8 cellular contexts compared by ENCODE assay signal in the genomic region with DNA sequence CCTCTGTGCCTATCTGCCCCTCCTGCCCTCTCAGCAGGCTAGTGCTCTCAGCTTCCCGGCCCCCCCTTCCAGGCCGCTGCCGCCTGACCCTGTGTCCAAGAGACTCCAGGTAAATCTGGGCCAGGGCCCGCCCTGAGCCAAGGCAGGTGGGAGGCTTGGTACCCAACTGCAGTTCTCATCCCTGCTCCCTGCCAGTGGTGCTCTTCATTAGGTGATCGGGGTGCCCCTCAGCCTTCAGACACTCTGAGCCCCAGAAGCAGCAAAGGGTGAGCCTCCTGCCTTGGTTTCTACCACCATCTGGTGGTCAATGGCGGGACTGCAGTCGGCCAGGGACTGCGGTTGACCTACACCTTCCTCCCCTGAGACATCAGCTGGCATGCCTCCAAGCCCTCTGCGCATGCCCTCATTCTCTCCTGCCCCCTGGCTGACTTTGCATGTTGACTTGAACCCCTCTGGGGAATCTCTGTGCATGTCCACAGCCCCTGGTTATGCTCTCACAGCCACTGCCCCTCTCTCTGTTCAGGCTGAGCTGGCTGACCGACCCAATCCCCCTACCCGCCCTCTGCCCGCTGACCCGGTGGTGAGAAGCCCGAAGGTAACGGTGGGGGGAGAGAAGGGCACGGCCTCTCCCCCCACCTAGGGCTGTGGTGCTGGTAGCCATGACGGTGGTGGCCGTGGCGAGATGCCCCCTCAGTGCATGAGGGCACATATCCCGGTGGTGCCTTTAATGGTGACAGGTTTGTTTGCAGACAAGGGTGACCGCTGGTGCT. TPM values are rescaled to one million over a fixed set of nuclear protein-coding genes. Genes with fewer than 3 reads are reported as not detected.
DNase-seq lines count a peak whose midpoint lies in the region; ATAC-seq and TF ChIP-seq lines count a peak whose summit lies in the region.

No MANE protein-coding gene starts in this region.

- no peak overlapping the region for H3K27ac Mint-ChIP-seq in mesothelial cell of epicardium

- H3K36me3 ChIP-seq in effector memory CD4-positive, alpha-beta T cell (ENCODE audit: control insufficient read depth, insufficient read depth, low read length), result peaks cover 24% of the 10 kb centered on the region

- peak; percentile 37 for ATAC-seq in GM18505 (IDR thresholded peaks at IDR 0.05; ENCODE audit: unreplicated experiment)

- H3K36me3 Mint-ChIP-seq in mesothelial cell of epicardium, result peaks cover under 1% of the 10 kb centered on the region

- H3K27ac ChIP-seq in 22Rv1, result peak overlapping the region; percentile 91
- H3K27ac ChIP-seq in effector memory CD4-positive, alpha-beta T cell (ENCODE audit: insufficient read depth, low read length, poor library complexity, severe bottlenecking), result no peak overlapping the region

- H3K4me1 ChIP-seq in effector memory CD4-positive, alpha-beta T cell (ENCODE audit: control insufficient read depth, insufficient read depth, low read length, poor library complexity, severe bottlenecking), result peaks cover 28% of the 10 kb centered on the region

- H3K9me3 Mint-ChIP-seq in mesothelial cell of epicardium, result no peaks in the 10 kb centered on the region

- TF ChIP-seq CTCF in 22Rv1 (IDR thresholded peaks at IDR 0.05) (peak; percentile 99), mesothelial cell of epicardium (IDR thresholded peaks at IDR 0.05; ENCODE audit: unreplicated experiment) (peak; percentile 96)

- DNase-seq in HuH-7 (ENCODE audit: low spot score) (peak; percentile 98), mesothelial cell of epicardium (ENCODE audit: low spot score in 2 of 2, unreplicated experiment in 2 of 2) (peak; percentile 80 to 95)
- peak; percentile 71 for DNase-seq in NK-92 treated with Interleukin-12 subunit alpha and Interleukin-12 subunit beta, amount 100 ng/mL, for 24 hours (lab: John Stamatoyannopoulos, UW)
- peak; percentile 91 to 94 for DNase-seq in activated CD8-positive, alpha-beta memory T cell treated with anti-CD3 and anti-CD28 coated beads for 1 hour (ENCODE audit: extremely low read depth in 1 of 2, low read depth in 1 of 2)
- DNase-seq in effector memory CD4-positive, alpha-beta T cell, result peak; percentile 83 to 91 (median 89)
- peak; percentile 92 to 96 for DNase-seq in stimulated activated CD8-positive, alpha-beta memory T cell treated with anti-CD3 and anti-CD28 coated beads, Interleukin-2, amount 100 ng/mL, for 48 hours (ENCODE audit: low read depth in 2 of 2)

- H3K9me3 ChIP-seq in effector memory CD4-positive, alpha-beta T cell (ENCODE audit: control insufficient read depth, low read length), result no peaks in the 10 kb centered on the region

- no peak overlapping the region for H3K4me3 ChIP-seq in effector memory CD4-positive, alpha-beta T cell (ENCODE audit: insufficient read depth, low read depth, low read length, poor library complexity, severe bottlenecking)

- H3K27me3 ChIP-seq in effector memory CD4-positive, alpha-beta T cell (replicated peaks; ENCODE audit: control insufficient read depth, insufficient read depth, low read length, poor library complexity, severe bottlenecking), result no peaks in the 10 kb centered on the region

- H3K4me3 Mint-ChIP-seq in mesothelial cell of epicardium, result peak overlapping the region; percentile 46

- peaks cover 32% of the 10 kb centered on the region for H3K4me1 Mint-ChIP-seq in mesothelial cell of epicardium

- no peak for TF ChIP-seq POLR2A in GM18505 (IDR thresholded peaks at IDR 0.05; ENCODE audit: borderline replicate concordance, extremely low read depth, insufficient read depth, insufficient read length)

- H3K27me3 Mint-ChIP-seq in mesothelial cell of epicardium (ENCODE audit: low read depth), result peaks cover 2% of the 10 kb centered on the region

RNA-seq across cellular contexts. Expression of a gene that starts 2.0 kb away (rescaled TPM):
- total RNA-seq in mesothelial cell of epicardium, result 30.8 to 31.2 TPM (median 30.9 TPM) in 3 replicates

RNA-seq across cellular contexts. Expression of a gene that starts 10.4 kb away (rescaled TPM):
- total RNA-seq in mesothelial cell of epicardium, result 32.7 to 36.1 TPM (median 36.1 TPM) in 3 replicates

RNA-seq across cellular contexts. Expression of a gene that starts 17.1 kb away (rescaled TPM):
- 14.6 to 17.8 TPM (median 15.4 TPM) in 3 replicates for total RNA-seq in mesothelial cell of epicardium

RNA-seq across cellular contexts. Expression of a gene that starts 27.9 kb away (rescaled TPM):
- total RNA-seq in mesothelial cell of epicardium, result 0.58 TPM in 1 of 3 replicates, not detected in the others

RNA-seq across cellular contexts. Expression of a gene that starts 28.0 kb away (rescaled TPM):
- 1.8 to 2.9 TPM (median 1.9 TPM) in 3 replicates for total RNA-seq in mesothelial cell of epicardium
